In the genomic region with DNA sequence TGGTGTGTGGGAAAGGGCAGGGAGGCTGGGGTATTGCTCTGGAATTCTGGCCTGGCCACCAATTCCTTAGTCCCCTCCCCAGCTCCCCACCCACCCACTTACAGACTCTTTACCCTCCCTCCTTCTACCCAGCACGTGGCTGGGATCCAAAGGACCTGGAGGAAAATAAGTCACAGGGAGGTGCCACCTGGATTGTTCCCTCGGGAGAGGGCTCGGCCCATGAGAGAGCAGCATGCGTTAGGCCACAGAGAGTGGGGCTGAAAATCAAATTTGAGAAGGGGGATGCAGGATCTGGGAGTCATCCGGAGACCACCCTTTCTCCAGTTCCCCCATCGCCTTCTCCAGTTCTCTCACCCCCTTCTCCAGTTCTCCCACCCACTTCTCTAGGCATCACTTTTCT, we compare ENCODE assay signal across 26 cellular contexts.
"Had no signal": no experiment of that assay in that cellular context is flagged by ENCODE, and none has a peak within 500 bp of the region (broad histone marks: within the 10 kb centered on the region; RNA-seq: fewer than 3 reads in every experiment).

No MANE protein-coding gene starts in this region.

- H3K36me3 ChIP-seq: adrenal gland, colonic mucosa, left lung, ovary, right lobe of liver, transverse colon had no signal

- H3K4me3 ChIP-seq: adrenal gland, body of pancreas, colonic mucosa, left lung, ovary, right lobe of liver, testis, transverse colon had no signal

- H3K4me1 Mint-ChIP-seq: activated naive CD8-positive, alpha-beta T cell treated with anti-CD3 and anti-CD28 coated beads for 36 hours had no signal

- H3K27ac Mint-ChIP-seq: activated CD4-positive, alpha-beta memory T cell treated with anti-CD3 and anti-CD28 coated beads for 36 hours; activated CD4-positive, alpha-beta T cell treated with anti-CD3 and anti-CD28 coated beads, Interleukin-2, amount 10 ng/mL, durations not matched to agents 24 days and 14 days; activated naive CD4-positive, alpha-beta T cell treated with anti-CD3 and anti-CD28 coated beads for 36 hours; activated naive CD8-positive, alpha-beta T cell treated with anti-CD3 and anti-CD28 coated beads for 36 hours; activated T-helper 2 cell treated with anti-CD3 and anti-CD28 coated beads, Interferon-gamma antibody, Interleukin-2, Interleukin-4, amounts not matched to agents 10 μg/mL and 5 μg/mL and 100 μg/mL, durations not matched to agents 14 hours and 24 hours and 36 hours; naive B cell; nephron progenitor cell; progenitor cell of endocrine pancreas had no signal

- H3K27me3 ChIP-seq: adrenal gland, body of pancreas, colonic mucosa, left lung, ovary, right lobe of liver, testis, transverse colon had no signal

- H3K27ac ChIP-seq: adrenal gland, body of pancreas, colonic mucosa, left lung, ovary, right lobe of liver, testis, transverse colon had no signal

- H3K9me3 Mint-ChIP-seq: activated CD4-positive, alpha-beta memory T cell treated with anti-CD3 and anti-CD28 coated beads for 36 hours; activated CD4-positive, alpha-beta T cell treated with anti-CD3 and anti-CD28 coated beads, Interleukin-2, amount 10 ng/mL, durations not matched to agents 24 days and 14 days; activated naive CD4-positive, alpha-beta T cell treated with anti-CD3 and anti-CD28 coated beads for 36 hours; activated naive CD8-positive, alpha-beta T cell treated with anti-CD3 and anti-CD28 coated beads for 36 hours; activated T-helper 2 cell treated with anti-CD3 and anti-CD28 coated beads, Interferon-gamma antibody, Interleukin-2, Interleukin-4, amounts not matched to agents 10 μg/mL and 5 μg/mL and 100 μg/mL, durations not matched to agents 14 hours and 24 hours and 36 hours; naive B cell; nephron progenitor cell had no signal

- DNase-seq: activated CD4-positive, alpha-beta memory T cell treated with anti-CD3 and anti-CD28 coated beads for 36 hours; activated CD4-positive, alpha-beta T cell treated with anti-CD3 and anti-CD28 coated beads, Interleukin-2, amount 10 ng/mL, durations not matched to agents 24 days and 14 days; activated CD4-positive, CD25-positive, alpha-beta regulatory T cell treated with anti-CD3 and anti-CD28 coated beads, Interleukin-2, amount 50 U/mL, for 72 hours; activated CD8-positive, alpha-beta memory T cell treated with anti-CD3 and anti-CD28 coated beads, Interleukin-2, amount 50 U/mL, for 4 hours; activated naive CD4-positive, alpha-beta T cell treated with anti-CD3 and anti-CD28 coated beads for 36 hours; activated naive CD8-positive, alpha-beta T cell treated with anti-CD3 and anti-CD28 coated beads for 36 hours; activated T-cell treated with anti-CD3 and anti-CD28 coated beads, Interleukin-2, amount 50 U/mL, for 1 hour; adrenal gland; aorta; cerebellar nuclear complex; colonic mucosa; effector CD8-positive, alpha-beta T cell; kidney glomerular epithelial cell; left lung; naive B cell; nephron progenitor cell; ovary; stimulated activated CD4-positive, alpha-beta T cell treated with anti-CD3 and anti-CD28 coated beads, Interleukin-2, amount 100 ng/mL, for 48 hours; stimulated activated naive CD4-positive, alpha-beta T cell treated with Interleukin-2 at 50 U/mL for 16 hours; T-helper 2 cell; testis; transverse colon had no signal

- H3K9me3 ChIP-seq: adrenal gland, body of pancreas, colonic mucosa, left lung, ovary, right lobe of liver, testis, transverse colon had no signal

- H3K4me1 ChIP-seq: adrenal gland, body of pancreas, colonic mucosa, right lobe of liver, testis had no signal

- H3K4me3 Mint-ChIP-seq: activated CD4-positive, alpha-beta memory T cell treated with anti-CD3 and anti-CD28 coated beads for 36 hours; activated CD4-positive, alpha-beta T cell treated with anti-CD3 and anti-CD28 coated beads, Interleukin-2, amount 10 ng/mL, durations not matched to agents 24 days and 14 days; activated naive CD4-positive, alpha-beta T cell treated with anti-CD3 and anti-CD28 coated beads for 36 hours; activated naive CD8-positive, alpha-beta T cell treated with anti-CD3 and anti-CD28 coated beads for 36 hours; naive B cell; nephron progenitor cell had no signal

- H3K36me3 Mint-ChIP-seq: activated CD4-positive, alpha-beta memory T cell treated with anti-CD3 and anti-CD28 coated beads for 36 hours; activated naive CD8-positive, alpha-beta T cell treated with anti-CD3 and anti-CD28 coated beads for 36 hours; naive B cell had no signal
